10 cellular contexts compared by ENCODE assay signal in the genomic region with DNA sequence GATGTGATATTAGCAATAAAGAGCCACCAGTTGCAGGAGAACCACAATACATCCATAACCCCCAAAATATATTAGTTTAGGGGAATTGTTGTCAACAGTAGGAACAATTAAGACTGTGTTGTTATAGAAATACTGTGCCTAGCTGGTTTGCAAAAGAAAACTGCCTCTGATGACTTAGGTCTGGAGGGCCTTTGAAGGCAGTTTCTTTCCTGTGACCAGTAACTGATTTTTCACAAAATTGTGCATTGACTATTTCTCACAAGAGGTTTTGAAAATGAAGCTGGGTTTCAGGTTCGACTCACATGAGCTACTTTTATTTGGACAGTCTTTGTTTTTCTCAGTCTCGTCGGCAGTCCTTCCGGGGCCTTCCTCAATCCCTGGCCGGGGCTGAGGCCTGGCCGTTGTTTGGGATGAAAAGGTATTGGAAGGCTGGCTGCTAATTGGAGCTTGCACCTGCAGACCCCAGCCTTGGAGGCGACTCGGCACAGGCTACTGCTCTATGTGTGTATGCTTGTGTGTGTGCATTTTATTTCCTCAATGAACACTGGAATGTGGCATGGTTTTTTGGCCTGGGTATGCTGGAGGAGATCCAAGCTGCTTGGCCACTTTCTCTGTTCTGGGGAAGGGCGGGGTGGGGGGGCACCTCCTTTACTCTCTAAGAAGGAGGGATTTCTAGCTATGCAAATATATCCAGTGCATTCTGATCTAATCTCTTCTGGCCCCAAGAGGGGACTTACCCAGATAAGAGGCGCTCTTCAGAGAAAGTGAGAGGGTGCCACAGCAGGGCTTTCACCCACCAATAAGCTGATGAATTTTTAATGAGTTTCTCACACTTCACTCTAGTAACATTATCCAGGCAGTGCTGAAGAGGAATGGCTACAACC. TPM values are rescaled to one million over a fixed set of nuclear protein-coding genes. Genes with fewer than 3 reads are reported as not detected.
DNase-seq lines count a peak whose midpoint lies in the region; ATAC-seq and TF ChIP-seq lines count a peak whose summit lies in the region.
"Had no signal": no experiment of that assay in that cellular context is flagged by ENCODE, and none has a peak within 500 bp of the region (broad histone marks: within the 10 kb centered on the region; RNA-seq: fewer than 3 reads in every experiment).

No MANE protein-coding gene starts in this region.

- H3K18ac ChIP-seq in neuronal stem cell (ENCODE audit: low read length): no peak overlapping the region

- H3K27ac ChIP-seq in neuronal stem cell (replicated peaks; ENCODE audit: low read length) (peak overlapping the region; percentile 79), mammary epithelial cell (ENCODE audit: insufficient read depth, low read depth, low read length) (no peak overlapping the region)
- H3K27ac ChIP-seq: SJSA1 had no signal

- no peak overlapping the region for H2AK5ac ChIP-seq in neuronal stem cell (ENCODE audit: low read depth, low read length)

- no peak overlapping the region for H2AFZ ChIP-seq in neuronal stem cell (ENCODE audit: low read length)
- no peak overlapping the region for H2AFZ ChIP-seq in mammary epithelial cell (ENCODE audit: low read depth, low read length)

- peak; percentile 40 for DNase-seq in NCI-H146 (lab: John Stamatoyannopoulos, UW)
- DNase-seq in neuronal stem cell (ENCODE audit: low spot score): peak; percentile 29
- no peak for DNase-seq in mammary epithelial cell
- no peak for DNase-seq in NCI-H2196 (lab: John Stamatoyannopoulos, UW; ENCODE audit: unreplicated experiment)
- no peak for DNase-seq in left colon
- DNase-seq: glutamatergic neuron, GOT3 had no signal

- H3K9me3 ChIP-seq in neuronal stem cell (replicated peaks in 1 of 2; ENCODE audit: control insufficient read depth in 2 of 2, insufficient read depth in 1 of 2, low read depth in 1 of 2, low read length in 2 of 2) (no peaks in the 10 kb centered on the region), mammary epithelial cell (replicated peaks; ENCODE audit: insufficient read depth, low read length) (no peaks in the 10 kb centered on the region)
- H3K9me3 ChIP-seq: SJSA1 had no signal

- H3K79me2 ChIP-seq in mammary epithelial cell (ENCODE audit: insufficient read depth, low read length): no peaks in the 10 kb centered on the region

- H3K9ac ChIP-seq in neuronal stem cell (ENCODE audit: low read depth, low read length, poor library complexity) (no peak overlapping the region), mammary epithelial cell (ENCODE audit: insufficient read depth, low read length) (no peak overlapping the region)

- no CpG with 5 or more reads among the region's 10 CpGs for WGBS in neuronal stem cell (ENCODE audit: extremely low coverage in 2 of 2, insufficient read length in 2 of 2, insufficient replicate concordance in 1 of 2), 2 donors
- 28% methylated on average over 9 of the region's 10 CpGs for WGBS in mammary epithelial cell (ENCODE audit: low coverage, missing lambda C conversion rate)

- no peak overlapping the region for H3K14ac ChIP-seq in neuronal stem cell (ENCODE audit: low read length)

- no peak overlapping the region for H2BK5ac ChIP-seq in neuronal stem cell (ENCODE audit: low read length)

- H2BK15ac ChIP-seq in neuronal stem cell (ENCODE audit: low read length): no peak overlapping the region

- H4K91ac ChIP-seq in neuronal stem cell (ENCODE audit: low read depth, low read length, poor library complexity): no peak overlapping the region

- H3K4me3 ChIP-seq in neuronal stem cell (ENCODE audit: low read length in 2 of 2): no peak overlapping the region
- H3K4me3 ChIP-seq in mammary epithelial cell (replicated peaks in 1 of 3; ENCODE audit: insufficient read depth in 1 of 3, low read depth in 2 of 3, low read length in 3 of 3): no peak overlapping the region
- H3K4me3 ChIP-seq: SJSA1 had no signal

- no peak overlapping the region for H2BK12ac ChIP-seq in neuronal stem cell (ENCODE audit: low read length)

- H3K79me1 ChIP-seq in neuronal stem cell (ENCODE audit: low read depth, low read length): no peaks in the 10 kb centered on the region

- no peak overlapping the region for H2BK120ac ChIP-seq in neuronal stem cell (ENCODE audit: low read depth, low read length)

- H3K4me1 ChIP-seq in neuronal stem cell (ENCODE audit: control insufficient read depth in 2 of 2, insufficient read depth in 1 of 2, low read depth in 1 of 2, low read length in 2 of 2) (peaks cover 0 to 7% of the 10 kb centered on the region in 2 donors), mammary epithelial cell (ENCODE audit: insufficient read depth, low read length) (peaks cover 11% of the 10 kb centered on the region)
- H3K4me1 ChIP-seq: SJSA1 had no signal

- BruUV-seq in mammary epithelial cell (replicated peaks; lab: Mats Ljungman, UMichigan): no TSS peak

- no peak overlapping the region for H3K23ac ChIP-seq in neuronal stem cell (ENCODE audit: low read depth, low read length, poor library complexity)

- CTCF ChIA-PET in mammary epithelial cell (lab: Charles Lee; ENCODE audit: low non-redundant PET): interaction anchor here (0.6 kb wide), 1 partner anchor 443 kb away, joined by 7 read pairs; no protein-coding TSS in a partner anchor

- no peak overlapping the region for H3K4ac ChIP-seq in neuronal stem cell (ENCODE audit: low read length)

- no peak for TF ChIP-seq CTCF in mammary epithelial cell (conservative IDR thresholded peaks at IDR 0.05 in 1 of 2, IDR thresholded peaks at IDR 0.05 in 1 of 2; ENCODE audit: extremely low read depth in 1 of 2, insufficient read depth in 1 of 2, low read depth in 1 of 2, low read length in 2 of 2)

- intact Hi-C loops in mammary epithelial cell (cut with micrococcal nuclease): no loop called here
- intact Hi-C loops in left colon (cut with DNase I, micrococcal nuclease): no loop called here

- dilution Hi-C loops in mammary epithelial cell (cut with HindIII; ENCODE audit: low sequenced_read_pairs): no loop called here

- ATAC-seq in GM18873 (IDR thresholded peaks at IDR 0.05; ENCODE audit: low FRiP score, unreplicated experiment): peak; percentile 71
- ATAC-seq in HG02571 (IDR thresholded peaks at IDR 0.05; ENCODE audit: unreplicated experiment): peak; percentile 82
- no peak for ATAC-seq in left colon

- in situ Hi-C loops in mammary epithelial cell (cut with MboI; ENCODE audit: low sequenced_read_pairs in 2 of 2): no loop called here

- H3K27me3 ChIP-seq in neuronal stem cell (ENCODE audit: control insufficient read depth in 3 of 3, insufficient read depth in 3 of 3, low read depth in 1 of 3, low read length in 3 of 3) (no peaks in the 10 kb centered on the region), mammary epithelial cell (ENCODE audit: insufficient read depth, low read length) (no peaks in the 10 kb centered on the region)

- H3K36me3 ChIP-seq in neuronal stem cell (replicated peaks in 1 of 2; ENCODE audit: control insufficient read depth in 2 of 2, insufficient read depth in 2 of 2, low read length in 2 of 2) (no peaks in the 10 kb centered on the region), mammary epithelial cell (ENCODE audit: insufficient read depth, low read length) (no peaks in the 10 kb centered on the region)
- H3K36me3 ChIP-seq: SJSA1 had no signal

- H4K20me1 ChIP-seq in mammary epithelial cell (ENCODE audit: insufficient read depth, low read length): no peaks in the 10 kb centered on the region

- peak overlapping the region; percentile 20 for H3K4me2 ChIP-seq in neuronal stem cell (ENCODE audit: insufficient read depth, low read length, poor library complexity, severe bottlenecking)
- no peak overlapping the region for H3K4me2 ChIP-seq in mammary epithelial cell (ENCODE audit: insufficient read depth, low read depth, low read length)

- H4K8ac ChIP-seq in neuronal stem cell (ENCODE audit: low read depth, low read length): no peak overlapping the region

RNA-seq across cellular contexts. Expression of a gene that starts 49.5 kb away (rescaled TPM):
- 0.14 TPM for polyA plus RNA-seq in neuronal stem cell (2013, experiment 1 of 2)
- 0.17 TPM for polyA plus RNA-seq in neuronal stem cell (2013, experiment 2 of 2)
- total RNA-seq in mammary epithelial cell: under 1 TPM in 1 of 2 donors, not detected in 1; 0.83 TPM
- polyA plus RNA-seq in mammary epithelial cell: 0.57 TPM
- polyA minus RNA-seq in mammary epithelial cell: not detected
- 10 to 100 TPM; 17.5 to 18.4 TPM for total RNA-seq in left colon
- total RNA-seq: SJSA1 had no signal

Comparison
In these comparisons a context has a peak if more than half of its experiments do, and no peak if none do; other contexts are left out.
1. DNase-seq: peak in NCI-H146 (single experiment) and neuronal stem cell (single experiment); none in mammary epithelial cell (single experiment), NCI-H2196 (single experiment) and left colon (0 of 2).
2. RNA of a gene that starts 49.5 kb away (total RNA-seq): 17.5 to 18.4 TPM in left colon; 0.83 TPM in mammary epithelial cell; every median in the first group is over 10 times any median in the second.